Comparison of ENCODE assay signal across 8 cellular contexts in the genomic region with DNA sequence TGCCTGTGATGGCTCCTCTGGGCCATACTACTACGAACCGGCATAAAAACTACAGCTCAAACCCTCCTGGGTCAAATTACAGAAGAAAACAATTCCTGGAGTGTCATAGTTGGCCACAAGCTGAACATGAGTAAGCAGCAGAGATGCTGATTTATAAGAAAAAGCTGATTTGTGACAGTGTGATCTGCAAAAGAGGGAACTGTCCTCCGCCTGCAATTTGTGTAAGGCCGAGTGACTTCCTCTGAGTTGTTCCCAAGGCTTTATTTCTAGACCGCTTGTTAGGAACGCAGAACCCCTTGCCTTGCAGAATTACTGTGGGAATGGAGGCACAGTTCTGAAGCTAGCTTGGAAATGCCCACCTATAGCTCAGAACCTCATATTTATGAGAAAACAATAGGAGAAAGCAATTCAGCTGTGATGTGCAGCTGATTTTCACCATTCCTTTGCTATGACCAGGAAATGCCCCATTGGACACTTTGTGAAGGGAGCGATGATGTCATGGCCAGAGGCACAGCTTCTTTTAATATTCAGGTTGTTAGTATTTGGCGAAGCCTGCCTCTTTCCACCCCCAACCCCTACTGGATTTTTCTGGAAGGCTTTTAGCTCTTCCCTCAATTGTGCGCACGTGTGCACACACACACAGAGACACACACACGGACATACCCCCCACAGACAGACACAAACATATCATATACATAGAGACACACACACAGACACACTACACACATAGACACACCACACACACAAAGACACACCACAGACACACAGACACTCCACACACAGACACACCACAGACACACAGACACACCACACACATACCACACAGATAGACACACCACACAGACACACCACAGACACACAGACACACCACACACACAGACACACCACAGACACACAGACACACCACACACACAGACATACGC. TPM values are rescaled to one million over a fixed set of nuclear protein-coding genes. Genes with fewer than 3 reads are reported as not detected.
DNase-seq lines count a peak whose midpoint lies in the region; ATAC-seq, FAIRE-seq and TF ChIP-seq lines count a peak whose summit lies in the region.

No MANE protein-coding gene starts in this region.

- H3K9ac ChIP-seq in K562 (ENCODE audit: insufficient read depth in 1 of 2, low read depth in 2 of 2, low read length in 2 of 2), result no peak overlapping the region

- TF ChIP-seq EP300 in K562 (IDR thresholded peaks at IDR 0.05; ENCODE audit: low read length), result no peak

- 56% methylated on average over 12 of the region's 12 CpGs for WGBS in K562 (ENCODE audit: insufficient coverage, low coverage, missing lambda C conversion rate)

- POLR2A ChIA-PET in BJ (lab: Charles Lee) (interaction anchor here (0.5 to 1.5 kb wide), 14 partner anchors 19 to 161 kb away, joined by 3 to 9 read pairs (median 5); no protein-coding TSS in a partner anchor), K562 (lab: Yijun Ruan, JAX) (interaction anchor here (0.6 to 2.6 kb wide), 12 partner anchors 9 to 1166 kb away, joined by 3 to 11 read pairs (median 4); partner anchors contain the start of gene IER5)

- H2AFZ ChIP-seq in K562 (ENCODE audit: low read depth, low read length), result peak overlapping the region; percentile 78

- no peak overlapping the region for H3K4me3 ChIP-seq in BJ (ENCODE audit: low read depth, low read length)
- H3K4me3 ChIP-seq in MG63, result no peak overlapping the region
- no peak overlapping the region for H3K4me3 ChIP-seq in K562

- ATAC-seq in K562 (peak; percentile 8), GM18861 (IDR thresholded peaks at IDR 0.05; ENCODE audit: unreplicated experiment) (no peak), HG02642 (IDR thresholded peaks at IDR 0.05; ENCODE audit: poor library complexity, unreplicated experiment) (no peak)

- no peak for TF ChIP-seq RAD21 in K562 (CRISPR knock-in tag; conservative IDR thresholded peaks at IDR 0.05 in 1 of 2, IDR thresholded peaks at IDR 0.05 in 1 of 2)

- TF ChIP-seq CTCF in BJ (IDR thresholded peaks at IDR 0.05; ENCODE audit: insufficient read depth, low read depth, low read length) (no peak), K562 (IDR thresholded peaks at IDR 0.05 in 2 of 3, conservative IDR thresholded peaks at IDR 0.05 in 1 of 3; ENCODE audit: insufficient read depth in 2 of 3, low read depth in 1 of 3, low read length in 3 of 3) (no peak)

- H3K4me1 ChIP-seq in K562 (replicated peaks in 1 of 2; ENCODE audit: control insufficient read depth in 2 of 2, insufficient read depth in 2 of 2, low read length in 2 of 2), result peaks cover 41% of the 10 kb centered on the region in 2 experiments

- no peak overlapping the region for H3K4me2 ChIP-seq in K562 (ENCODE audit: insufficient read depth, low read length)

- H4K20me1 ChIP-seq in K562 (replicated peaks; ENCODE audit: control insufficient read depth, insufficient read depth, low read length), result no peaks in the 10 kb centered on the region

- no peaks in the 10 kb centered on the region for H3K9me1 ChIP-seq in K562 (ENCODE audit: control insufficient read depth, insufficient read depth, low read length)

- H3K36me3 ChIP-seq in BJ (ENCODE audit: control insufficient read depth, insufficient read depth, low read length) (no peaks in the 10 kb centered on the region), MG63 (no peaks in the 10 kb centered on the region), K562 (ENCODE audit: control insufficient read depth, insufficient read depth, low read length) (no peaks in the 10 kb centered on the region)

- H3K27me3 ChIP-seq in BJ (ENCODE audit: control insufficient read depth, insufficient read depth, low read length), result no peaks in the 10 kb centered on the region
- no peaks in the 10 kb centered on the region for H3K27me3 ChIP-seq in MG63
- no peaks in the 10 kb centered on the region for H3K27me3 ChIP-seq in K562 (ENCODE audit: control insufficient read depth in 2 of 2, insufficient read depth in 2 of 2, low read length in 2 of 2)

- H3K27ac ChIP-seq in K562 (ENCODE audit: extremely low read depth, low read depth, low read length), result no peak overlapping the region

- no TSS peak for BruUV-seq in K562 (replicated peaks; lab: Mats Ljungman, UMichigan)

- in situ Hi-C loops in K562 (cut with MboI), result loop anchor here (5.0 kb wide), 1 partner anchor 99 kb away; no protein-coding TSS in a partner anchor

- no peak for TF ChIP-seq POLR2A in K562 (conservative IDR thresholded peaks at IDR 0.05)

- intact Hi-C loops in K562 (cut with micrococcal nuclease), result no loop called here

- no peaks in the 10 kb centered on the region for H3K79me2 ChIP-seq in K562 (ENCODE audit: control insufficient read depth, insufficient read depth, low read length)

- FAIRE-seq in K562 (lab: Jason Lieb, UNC), result peak; percentile 42

- CTCF ChIA-PET in BJ (lab: Yijun Ruan, JAX), result interaction anchor here (0.6 to 2.4 kb wide), 14 partner anchors 12 to 503 kb away, joined by 3 to 12 read pairs (median 3); no protein-coding TSS in a partner anchor
- CTCF ChIA-PET in K562 (lab: Yijun Ruan, JAX; ENCODE audit: low intra/inter-chr PET ratio), result interaction anchor here (0.5 kb wide), 1 partner anchor 621 kb away, joined by 3 read pairs; no protein-coding TSS in a partner anchor

- H3K9me3 ChIP-seq in MG63, result no peaks in the 10 kb centered on the region
- H3K9me3 ChIP-seq in K562 (replicated peaks; ENCODE audit: control insufficient read depth, insufficient read depth, low read depth, low read length), result no peaks in the 10 kb centered on the region

- DNase-seq in BJ (ENCODE audit: low read depth) (peak; percentile 87), MG63 (peak; percentile 69), K562 (ENCODE audit: extremely low read depth in 1 of 4, low spot score in 3 of 4) (no peak), midbrain (lab: John Stamatoyannopoulos, UW) (peak; percentile 9), 8988T (no peak)
- DNase-seq in activated CD8-positive, alpha-beta memory T cell treated with anti-CD3 and anti-CD28 coated beads, Interleukin-2, amount 50 U/mL, for 4 hours, result no peak

TF ChIP-seq in K562, 482 proteins besides CTCF, POLR2A, EP300 and RAD21 (continues in another document):
- TF ChIP-seq FOSL1 (tag; conservative IDR thresholded peaks at IDR 0.05) (0 out of 2 replicates have a peak, but pooled peaks have one; percentile 30), HDGF (IDR thresholded peaks at IDR 0.05) (peak; percentile 86), HDAC1 (IDR thresholded peaks at IDR 0.05) (0 out of 4 replicates have a peak, but pooled peaks of 1 of the 2 experiments have one; percentile 28), ZNF354B (CRISPR knock-in tag; IDR thresholded peaks at IDR 0.05) (no peak), ZNF175 (CRISPR knock-in tag; IDR thresholded peaks at IDR 0.05; ENCODE audit: low read depth) (0 out of 2 replicates have a peak, but pooled peaks have one; percentile 42), DMBX1 (CRISPR knock-in tag; IDR thresholded peaks at IDR 0.05; ENCODE audit: borderline replicate concordance) (0 out of 2 replicates have a peak, but pooled peaks have one; percentile 29), MIER1 (IDR thresholded peaks at IDR 0.05; ENCODE audit: low read depth) (no peak), NKRF (IDR thresholded peaks at IDR 0.05; ENCODE audit: borderline replicate concordance) (0 out of 2 replicates have a peak, but pooled peaks have one; percentile 27)
- TF ChIP-seq, protein P1, sequence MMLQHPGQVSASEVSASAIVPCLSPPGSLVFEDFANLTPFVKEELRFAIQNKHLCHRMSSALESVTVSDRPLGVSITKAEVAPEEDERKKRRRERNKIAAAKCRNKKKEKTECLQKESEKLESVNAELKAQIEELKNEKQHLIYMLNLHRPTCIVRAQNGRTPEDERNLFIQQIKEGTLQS (IDR thresholded peaks at IDR 0.05), result peak; percentile 85
- TF ChIP-seq, protein P1 (CRISPR knock-in tag; conservative IDR thresholded peaks at IDR 0.05), result no peak

RNA-seq across cellular contexts. Expression of gene IER5, which starts 47.6 kb away (rescaled TPM):
- polyA plus RNA-seq in BJ (2011; rRNA removed) (16.0 and 16.9 TPM in 2 replicates), K562 (2011; rRNA removed) (11.5 and 13.9 TPM in 2 replicates), K562 (2014; fragmentation: Illumina TruSeq; extraction: Trizol) (12.0 and 12.6 TPM in 2 replicates), K562 (2014; fragmentation: Nextera tagmentation; extraction: Ambion mirVana) (1 to 10 TPM; 2.4 to 2.5 TPM), K562 (2014; rRNA removed) (25.0 and 25.7 TPM in 2 replicates)
- 16.3 and 22.8 TPM in 2 replicates for polyA minus RNA-seq in BJ (2011; rRNA and poly(A)+ RNA removed)
- total RNA-seq in MG63 (2014; rRNA removed; shearing (Covaris generic); ENCODE audit: low replicate concordance), result 10.5 and 17.8 TPM in 2 replicates
- 21.5 and 24.6 TPM in 2 replicates for total RNA-seq in K562 (2011; cell fraction: chromatin; rRNA removed; ENCODE audit: low replicate concordance)
- 27.5 and 31.9 TPM in 2 replicates for total RNA-seq in K562 (2011; cell fraction: nucleolus; rRNA removed)
- 26.3 and 27.0 TPM in 2 replicates for total RNA-seq in K562 (2011; cell fraction: nucleoplasm; rRNA removed)
- total RNA-seq in K562 (2014; rRNA removed) (32.1 and 33.1 TPM in 2 replicates), K562 (2014; rRNA removed; fragmentation: Illumina TruSeq; extraction: Trizol) (9.9 and 10.9 TPM in 2 replicates), K562 (2015; rRNA removed; fragmentation: Illumina TruSeq; extraction: Trizol) (14.1 and 14.6 TPM in 2 replicates), K562 (2021) (29.8 and 30.4 TPM in 2 replicates)
- 9.5 and 16.6 TPM in 2 replicates for polyA plus RNA-seq in K562 (2011; cell fraction: cytosol; rRNA removed)
- polyA plus RNA-seq in K562 (2011; cell fraction: nucleus; rRNA removed), result 19.1 and 21.0 TPM in 2 replicates
- polyA plus RNA-seq in K562 (2012), result 18.7 and 22.8 TPM in 2 replicates
- polyA minus RNA-seq in K562 (2011; rRNA and poly(A)+ RNA removed), result 10.3 and 13.4 TPM in 2 replicates
- polyA minus RNA-seq in K562 (2011; cell fraction: cytosol; rRNA and poly(A)+ RNA removed), result 12.1 and 13.3 TPM in 2 replicates
- 21.1 and 33.3 TPM in 2 replicates for polyA minus RNA-seq in K562 (2011; cell fraction: nucleus; rRNA and poly(A)+ RNA removed)

Comparison
In these comparisons a context has a peak if more than half of its experiments do, and no peak if none do; other contexts are left out.
1. DNase-seq: peak in BJ (single experiment), MG63 (single experiment) and midbrain (single experiment); none in K562 (0 of 4), activated CD8-positive, alpha-beta memory T cell treated with anti-CD3 and anti-CD28 coated beads, Interleukin-2, amount 50 U/mL, for 4 hours (single experiment) and 8988T (single experiment).